In genomic region chr10:30602747-30603146, GRCh38 we compare ENCODE assay signal across 30 cellular contexts. TPM values are rescaled to one million over a fixed set of nuclear protein-coding genes. Genes with fewer than 3 reads are reported as not detected.
DNase-seq lines count a peak whose midpoint lies in the region; ATAC-seq, FAIRE-seq and TF ChIP-seq lines count a peak whose summit lies in the region.
"Had no signal": no experiment of that assay in that cellular context is flagged by ENCODE, and none has a peak within 500 bp of the region (broad histone marks: within the 10 kb centered on the region; RNA-seq: fewer than 3 reads in every experiment).

No MANE protein-coding gene starts in this region.

- H3K9ac ChIP-seq in endodermal cell (ENCODE audit: extremely low read depth, low read length, poor library complexity, severe bottlenecking) = no peak overlapping the region
- H3K9ac ChIP-seq: BLaER1 had no signal

- no peak for ATAC-seq in HG02981 (IDR thresholded peaks at IDR 0.05; ENCODE audit: unreplicated experiment)
- ATAC-seq: GM12878 had no signal

- no peak overlapping the region for H3K4me3 Mint-ChIP-seq in endodermal cell
- H3K4me3 Mint-ChIP-seq: CD14-positive monocyte; CD4-positive, alpha-beta memory T cell; CD4-positive, CD25-positive, alpha-beta regulatory T cell; CD8-positive, alpha-beta memory T cell had no signal

- peak; percentile 3 for DNase-seq in endodermal cell
- peak; percentile 18 for DNase-seq in renal cortical epithelial cell (ENCODE audit: low read depth)
- DNase-seq in stimulated activated CD4-positive, alpha-beta T cell treated with anti-CD3 and anti-CD28 coated beads, Interleukin-4, amount 100 ng/mL, for 24 hours = no peak
- DNase-seq: 8988T; ACHN; BE2C; C1 segment of cervical spinal cord; CD4-positive, alpha-beta memory T cell; CD4-positive, CD25-positive, alpha-beta regulatory T cell; CD8-positive, alpha-beta memory T cell; COR-L47; DMS 273 treated with DMSO at 0.1 percent for 48 hours; DMS153; DMS53; DMS79; DND-41; EL; GDM1 had no signal

- FAIRE-seq in islet of Langerhans (lab: Jason Lieb, UNC) = peak; percentile 47
- FAIRE-seq: A204.1, GM12878, GM12892, GM18507 had no signal

- no peak overlapping the region for H3K4me3 ChIP-seq in endodermal cell (ENCODE audit: low read length)
- H3K4me3 ChIP-seq: BLaER1, GM12878 had no signal

- H3K36me3 ChIP-seq in endodermal cell (ENCODE audit: control insufficient read depth, insufficient read depth, low read length) = no peaks in the 10 kb centered on the region
- H3K36me3 ChIP-seq: BE2C, BLaER1 had no signal

- no peaks in the 10 kb centered on the region for H3K9me3 Mint-ChIP-seq in endodermal cell

- H3K27ac ChIP-seq in endodermal cell (ENCODE audit: low read depth, low read length) = no peak overlapping the region
- H3K27ac ChIP-seq: BLaER1 had no signal

- H3K9me3 ChIP-seq in endodermal cell (ENCODE audit: control insufficient read depth, low read length) = no peaks in the 10 kb centered on the region
- H3K9me3 ChIP-seq: BE2C, BLaER1 had no signal

- WGBS in endodermal cell (ENCODE audit: insufficient coverage in 1 of 2, insufficient read length in 1 of 2), 2 experiments = 94% methylated on average over 1 of the region's 1 CpG; no CpG with 5 or more reads in 1 of the 2 experiments

- no peaks in the 10 kb centered on the region for H3K4me1 ChIP-seq in endodermal cell (ENCODE audit: control insufficient read depth, insufficient read depth, low read length)
- H3K4me1 ChIP-seq: BE2C had no signal

- H3K4me1 Mint-ChIP-seq in endodermal cell = peaks cover 16% of the 10 kb centered on the region
- H3K4me1 Mint-ChIP-seq: CD4-positive, CD25-positive, alpha-beta regulatory T cell had no signal

- H3K27me3 Mint-ChIP-seq in endodermal cell (ENCODE audit: insufficient read depth) = peaks cover 2% of the 10 kb centered on the region

- H3K27ac Mint-ChIP-seq in endodermal cell = no peak overlapping the region
- H3K27ac Mint-ChIP-seq: CD4-positive, CD25-positive, alpha-beta regulatory T cell; CD8-positive, alpha-beta memory T cell had no signal

- no peaks in the 10 kb centered on the region for H3K27me3 ChIP-seq in endodermal cell (ENCODE audit: control insufficient read depth, insufficient read depth, low read length, poor library complexity, severe bottlenecking)
- H3K27me3 ChIP-seq: BE2C, BLaER1 had no signal

- no peak for TF ChIP-seq CTCF in endodermal cell (conservative IDR thresholded peaks at IDR 0.05)

- H3K36me3 Mint-ChIP-seq in endodermal cell (ENCODE audit: low read depth) = no peaks in the 10 kb centered on the region
- H3K36me3 Mint-ChIP-seq: CD14-positive monocyte; CD4-positive, CD25-positive, alpha-beta regulatory T cell had no signal

RNA-seq across cellular contexts. Expression of gene LYZL2, which starts 26.8 kb away (rescaled TPM):
- total RNA-seq in endodermal cell (not detected), renal cortical epithelial cell (not detected in 2 replicates)
- polyA plus RNA-seq in endodermal cell (2013, experiment 1 of 2) = not detected
- not detected for polyA plus RNA-seq in endodermal cell (2013, experiment 2 of 2)
- total RNA-seq: A673; CD4-positive, alpha-beta memory T cell; CD4-positive, CD25-positive, alpha-beta regulatory T cell; CD8-positive, alpha-beta memory T cell; Daoy; G401; GM12878 had no signal
- polyA plus RNA-seq: AG04450; CD14-positive monocyte; CD4-positive, alpha-beta memory T cell; CD4-positive, CD25-positive, alpha-beta regulatory T cell; CD8-positive, alpha-beta memory T cell; GM12878 had no signal
